ENCODE assay signal across 33 cellular contexts in the genomic region with DNA sequence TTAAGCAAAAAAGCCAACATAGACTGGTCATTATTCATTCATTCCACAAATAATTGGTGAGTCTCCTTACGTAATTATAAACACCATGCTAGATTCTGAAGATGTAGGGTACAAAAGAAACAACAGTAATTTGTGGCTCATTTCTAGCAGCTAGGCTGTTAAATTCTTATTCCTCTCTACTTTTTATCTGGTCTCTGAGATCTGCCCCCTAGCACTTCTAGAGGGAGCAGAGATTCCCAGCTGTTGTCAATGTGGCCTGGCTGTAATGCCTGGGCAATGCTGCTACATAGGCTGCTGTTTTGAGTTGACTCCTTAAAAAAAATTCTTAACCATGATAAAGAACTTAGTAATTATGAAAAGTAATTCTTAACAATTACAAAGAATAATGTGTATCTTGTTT.
"Had no signal": no experiment of that assay in that cellular context is flagged by ENCODE, and none has a peak within 500 bp of the region (broad histone marks: within the 10 kb centered on the region; RNA-seq: fewer than 3 reads in every experiment).

No MANE protein-coding gene starts in this region.

- H3K4me3 ChIP-seq: body of pancreas, esophagus muscularis mucosa, gastrocnemius medialis had no signal

- DNase-seq: activated B cell treated with CpG ODN at 0.5 μM for 24 hours; activated CD4-positive, alpha-beta T cell treated with anti-CD3 and anti-CD28 coated beads for 48 hours; activated CD4-positive, alpha-beta T cell treated with anti-CD3 and anti-CD28 coated beads, Interleukin-2, amount 50 U/mL, for 1 hour; activated CD4-positive, alpha-beta T cell treated with anti-CD3 and anti-CD28 coated beads, Interleukin-2, amount 50 U/mL, for 48 hours; activated CD8-positive, alpha-beta memory T cell treated with anti-CD3 and anti-CD28 coated beads, Interleukin-2, amount 10 ng/mL, durations not matched to agents 7 days and 5 days; activated CD8-positive, alpha-beta memory T cell treated with anti-CD3 and anti-CD28 coated beads, Interleukin-2, amount 50 U/mL, for 4 hours; activated CD8-positive, alpha-beta T cell treated with anti-CD3 and anti-CD28 coated beads for 36 hours; activated gamma-delta T cell; activated naive CD4-positive, alpha-beta T cell; activated naive CD4-positive, alpha-beta T cell treated with anti-CD3 and anti-CD28 coated beads, Interleukin-2, amount 10 ng/mL, durations not matched to agents 7 days and 5 days; activated naive CD8-positive, alpha-beta T cell treated with anti-CD3 and anti-CD28 coated beads, Interleukin-2, amount 10 ng/mL, durations not matched to agents 7 days and 5 days; activated T-cell treated with anti-CD3 and anti-CD28 coated beads for 4 hours; activated T-cell treated with anti-CD3 and anti-CD28 coated beads, Interleukin-2, amount 50 U/mL, for 24 hours; activated T-cell treated with anti-CD3 and anti-CD28 coated beads, Interleukin-2, amount 50 U/mL, for 72 hours; amniotic stem cell; anterior cingulate cortex; body of pancreas; caudate nucleus; cortex of kidney; dermis blood vessel endothelial cell; effector CD4-positive, alpha-beta T cell; effector memory CD8-positive, alpha-beta T cell; erythroblast; foreskin keratinocyte; gastrocnemius medialis; T-helper 1 cell; T-helper 17 cell; T1000; WERI-Rb-1 had no signal

- H3K9me3 ChIP-seq: body of pancreas, esophagus muscularis mucosa, gastrocnemius medialis had no signal

- H3K27ac ChIP-seq: body of pancreas, esophagus muscularis mucosa, foreskin keratinocyte, gastrocnemius medialis, WERI-Rb-1 had no signal

- H3K4me1 ChIP-seq: body of pancreas, foreskin keratinocyte, gastrocnemius medialis had no signal

- H3K36me3 ChIP-seq: esophagus muscularis mucosa, gastrocnemius medialis, WERI-Rb-1 had no signal

- H3K9me3 Mint-ChIP-seq: activated B cell treated with CpG ODN at 0.5 μM for 24 hours; activated CD8-positive, alpha-beta T cell treated with anti-CD3 and anti-CD28 coated beads for 36 hours; activated naive CD8-positive, alpha-beta T cell treated with anti-CD3 and anti-CD28 coated beads, Interleukin-2, amount 10 ng/mL, durations not matched to agents 7 days and 5 days; T-helper 2 cell treated with Interferon-gamma antibody and Interleukin-4, amounts not matched to agents 5 μg/mL and 100 μg/mL, for 36 hours had no signal

- H3K27ac Mint-ChIP-seq: activated B cell treated with CpG ODN at 0.5 μM for 24 hours; activated CD8-positive, alpha-beta memory T cell treated with anti-CD3 and anti-CD28 coated beads, Interleukin-2, amount 10 ng/mL, durations not matched to agents 7 days and 5 days; activated CD8-positive, alpha-beta T cell treated with anti-CD3 and anti-CD28 coated beads for 36 hours; activated naive CD4-positive, alpha-beta T cell treated with anti-CD3 and anti-CD28 coated beads, Interleukin-2, amount 10 ng/mL, durations not matched to agents 7 days and 5 days; activated naive CD4-positive, alpha-beta T cell treated with anti-CD3 and anti-CD28 coated beads, Interleukin-2, amount 50 U/mL, for 72 hours; activated naive CD8-positive, alpha-beta T cell treated with anti-CD3 and anti-CD28 coated beads, Interleukin-2, amount 10 ng/mL, durations not matched to agents 7 days and 5 days; activated T-cell treated with anti-CD3 and anti-CD28 coated beads, Interleukin-2, amount 50 U/mL, for 24 hours; activated T-cell treated with anti-CD3 and anti-CD28 coated beads, Interleukin-2, amount 50 U/mL, for 72 hours; effector memory CD8-positive, alpha-beta T cell; T-helper 17 cell; T-helper 2 cell treated with Interferon-gamma antibody and Interleukin-4, amounts not matched to agents 5 μg/mL and 100 μg/mL, for 36 hours had no signal

- H3K4me3 Mint-ChIP-seq: activated B cell treated with CpG ODN at 0.5 μM for 24 hours; activated CD8-positive, alpha-beta memory T cell treated with anti-CD3 and anti-CD28 coated beads, Interleukin-2, amount 10 ng/mL, durations not matched to agents 7 days and 5 days; activated CD8-positive, alpha-beta T cell treated with anti-CD3 and anti-CD28 coated beads for 36 hours; activated naive CD4-positive, alpha-beta T cell treated with anti-CD3 and anti-CD28 coated beads, Interleukin-2, amount 10 ng/mL, durations not matched to agents 7 days and 5 days; activated naive CD8-positive, alpha-beta T cell treated with anti-CD3 and anti-CD28 coated beads, Interleukin-2, amount 10 ng/mL, durations not matched to agents 7 days and 5 days; activated T-cell treated with anti-CD3 and anti-CD28 coated beads, Interleukin-2, amount 50 U/mL, for 24 hours; activated T-cell treated with anti-CD3 and anti-CD28 coated beads, Interleukin-2, amount 50 U/mL, for 72 hours; effector memory CD8-positive, alpha-beta T cell; T-helper 17 cell; T-helper 2 cell treated with Interferon-gamma antibody and Interleukin-4, amounts not matched to agents 5 μg/mL and 100 μg/mL, for 36 hours had no signal

- H3K27me3 Mint-ChIP-seq: activated B cell treated with CpG ODN at 0.5 μM for 24 hours; activated CD8-positive, alpha-beta memory T cell treated with anti-CD3 and anti-CD28 coated beads, Interleukin-2, amount 10 ng/mL, durations not matched to agents 7 days and 5 days; activated CD8-positive, alpha-beta T cell treated with anti-CD3 and anti-CD28 coated beads for 36 hours; activated naive CD4-positive, alpha-beta T cell treated with anti-CD3 and anti-CD28 coated beads, Interleukin-2, amount 10 ng/mL, durations not matched to agents 7 days and 5 days; activated naive CD8-positive, alpha-beta T cell treated with anti-CD3 and anti-CD28 coated beads, Interleukin-2, amount 10 ng/mL, durations not matched to agents 7 days and 5 days; activated T-cell treated with anti-CD3 and anti-CD28 coated beads, Interleukin-2, amount 50 U/mL, for 24 hours; effector memory CD8-positive, alpha-beta T cell; T-helper 17 cell had no signal

- ATAC-seq: activated CD4-positive, CD25-positive, alpha-beta regulatory T cell treated with anti-CD3 and anti-CD28 coated beads, Interleukin-2, amount 50 U/mL, for 24 hours; activated CD8-positive, alpha-beta memory T cell treated with anti-CD3 and anti-CD28 coated beads, Interleukin-2, amount 10 ng/mL, durations not matched to agents 7 days and 5 days; activated CD8-positive, alpha-beta T cell treated with anti-CD3 and anti-CD28 coated beads for 36 hours; activated naive CD4-positive, alpha-beta T cell treated with anti-CD3 and anti-CD28 coated beads, Interleukin-2, amount 50 U/mL, for 72 hours; activated T-cell treated with anti-CD3 and anti-CD28 coated beads, Interleukin-2, amount 50 U/mL, for 72 hours; body of pancreas; effector memory CD8-positive, alpha-beta T cell; foreskin keratinocyte; gastrocnemius medialis; T-helper 17 cell had no signal

- H3K27me3 ChIP-seq: body of pancreas, esophagus muscularis mucosa, foreskin keratinocyte, gastrocnemius medialis had no signal

- H3K4me1 Mint-ChIP-seq: activated B cell treated with CpG ODN at 0.5 μM for 24 hours; activated CD8-positive, alpha-beta memory T cell treated with anti-CD3 and anti-CD28 coated beads, Interleukin-2, amount 10 ng/mL, durations not matched to agents 7 days and 5 days; activated naive CD4-positive, alpha-beta T cell treated with anti-CD3 and anti-CD28 coated beads, Interleukin-2, amount 10 ng/mL, durations not matched to agents 7 days and 5 days; activated naive CD8-positive, alpha-beta T cell treated with anti-CD3 and anti-CD28 coated beads, Interleukin-2, amount 10 ng/mL, durations not matched to agents 7 days and 5 days; T-helper 17 cell had no signal

- H3K36me3 Mint-ChIP-seq: activated CD8-positive, alpha-beta memory T cell treated with anti-CD3 and anti-CD28 coated beads, Interleukin-2, amount 10 ng/mL, durations not matched to agents 7 days and 5 days; activated naive CD4-positive, alpha-beta T cell treated with anti-CD3 and anti-CD28 coated beads, Interleukin-2, amount 10 ng/mL, durations not matched to agents 7 days and 5 days; activated naive CD4-positive, alpha-beta T cell treated with anti-CD3 and anti-CD28 coated beads, Interleukin-2, amount 50 U/mL, for 72 hours; activated naive CD8-positive, alpha-beta T cell treated with anti-CD3 and anti-CD28 coated beads, Interleukin-2, amount 10 ng/mL, durations not matched to agents 7 days and 5 days had no signal
